ENCODE assay signal across 1 cellular context in the genomic region with DNA sequence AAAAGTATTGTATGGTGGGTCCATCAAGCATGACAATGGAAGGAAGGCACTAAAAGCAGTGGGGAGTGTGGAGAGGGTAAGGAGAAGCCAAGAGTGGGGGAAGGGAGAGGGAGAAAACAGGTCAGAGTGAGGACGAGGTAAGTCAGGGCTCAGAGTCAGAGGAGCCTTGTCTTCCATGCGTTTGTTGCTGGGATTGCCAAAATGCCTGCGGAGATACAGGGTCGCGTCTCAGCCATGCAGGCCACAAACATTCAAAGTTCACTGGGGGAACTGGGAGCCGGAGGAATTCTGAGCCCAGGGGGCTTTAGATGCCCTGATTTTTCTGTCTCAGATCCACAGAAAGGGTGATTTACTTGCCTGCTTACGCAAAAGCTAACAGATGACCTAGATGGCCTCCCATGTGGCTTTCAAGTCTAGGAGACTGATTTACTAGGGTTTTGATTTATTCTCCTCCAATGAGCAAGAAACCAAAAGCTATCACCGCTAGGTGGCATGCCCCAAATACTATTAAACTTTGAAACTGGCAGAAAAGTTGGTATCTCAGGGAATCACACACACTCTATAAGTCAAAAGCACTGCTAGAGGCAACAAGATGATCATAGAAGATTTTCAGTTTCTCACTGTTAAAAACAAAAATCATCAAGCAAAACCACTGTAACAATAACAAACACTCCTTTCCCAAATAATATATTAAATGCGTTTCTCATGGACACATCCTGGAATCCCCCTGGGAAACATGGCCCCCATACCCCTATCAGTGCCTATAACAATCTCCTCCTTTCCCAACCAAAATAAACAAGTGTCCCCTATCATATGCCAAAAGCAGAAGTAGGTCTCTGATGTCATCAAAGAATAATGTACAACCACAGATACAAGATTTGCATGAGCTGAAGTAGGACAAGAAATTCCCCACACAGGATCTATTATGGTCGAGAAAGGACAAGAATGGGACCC.
TF ChIP-seq lines count a peak whose summit lies in the region.

No MANE protein-coding gene starts in this region.

TF ChIP-seq in HepG2, 621 proteins besides CTCF, POLR2A, EP300 and RAD21 (continued from another document):
- TF ChIP-seq, protein P1, sequence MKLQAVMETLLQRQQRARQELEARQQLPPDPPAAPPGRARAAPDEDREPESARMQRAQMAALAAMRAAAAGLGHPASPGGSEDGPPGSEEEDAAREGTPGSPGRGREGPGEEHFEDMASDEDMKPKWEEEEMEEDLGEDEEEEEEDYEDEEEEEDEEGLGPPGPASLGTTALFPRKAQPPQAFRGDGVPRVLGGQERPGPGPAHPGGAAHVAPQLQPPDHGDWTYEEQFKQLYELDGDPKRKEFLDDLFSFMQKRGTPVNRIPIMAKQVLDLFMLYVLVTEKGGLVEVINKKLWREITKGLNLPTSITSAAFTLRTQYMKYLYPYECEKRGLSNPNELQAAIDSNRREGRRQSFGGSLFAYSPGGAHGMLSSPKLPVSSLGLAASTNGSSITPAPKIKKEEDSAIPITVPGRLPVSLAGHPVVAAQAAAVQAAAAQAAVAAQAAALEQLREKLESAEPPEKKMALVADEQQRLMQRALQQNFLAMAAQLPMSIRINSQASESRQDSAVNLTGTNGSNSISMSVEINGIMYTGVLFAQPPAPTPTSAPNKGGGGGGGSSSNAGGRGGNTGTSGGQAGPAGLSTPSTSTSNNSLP (IDR thresholded peaks at IDR 0.05; ENCODE audit: low read depth, low read length): peak; percentile 47; the same call in 1 of the 2 replicates
- TF ChIP-seq MTF1 (CRISPR knock-in tag; IDR thresholded peaks at IDR 0.05) (no peak), RFX5 (IDR thresholded peaks at IDR 0.05; ENCODE audit: low read depth, low read length) (no peak), STAG1 (CRISPR knock-in tag; IDR thresholded peaks at IDR 0.05) (peak; percentile 71)
TF ChIP-seq in HepG2: peak in this region for 6.
